24 cellular contexts compared by ENCODE assay signal in genomic region chr9:27183701-27184100, GRCh38.
DNase-seq lines count a peak whose midpoint lies in the region; ATAC-seq and TF ChIP-seq lines count a peak whose summit lies in the region.
"Had no signal": no experiment of that assay in that cellular context is flagged by ENCODE, and none has a peak within 500 bp of the region (broad histone marks: within the 10 kb centered on the region; RNA-seq: fewer than 3 reads in every experiment).

No MANE protein-coding gene starts in this region.

- intact Hi-C loops in upper lobe of right lung (cut with DNase I), result no loop called here

- H3F3A ChIP-seq in SK-N-SH (replicated peaks; ENCODE audit: insufficient read depth), result peaks cover 6% of the 10 kb centered on the region

- no peak overlapping the region for H3K4me3 Mint-ChIP-seq in WTC11
- no peak overlapping the region for H3K4me3 Mint-ChIP-seq in immature natural killer cell
- H3K4me3 Mint-ChIP-seq: activated naive CD8-positive, alpha-beta T cell treated with anti-CD3 and anti-CD28 coated beads, Interleukin-2, amount 50 U/mL, for 24 hours; activated T-helper 1 cell treated with anti-CD3 and anti-CD28 coated beads, Interleukin-12 subunit alpha, Interleukin-12 subunit beta, Interleukin-2, Interleukin-4 antibody, amounts not matched to agents 30 ng/mL and 10 ng/mL and 1 ng/mL, durations not matched to agents 14 hours and 24 hours and 36 hours; naive thymus-derived CD4-positive, alpha-beta T cell; T-helper 17 cell had no signal

- H3K4me2 ChIP-seq in SK-N-SH, result no peak overlapping the region

- H3K4me3 ChIP-seq in SK-N-SH (ENCODE audit: low read depth in 2 of 2, low read length in 1 of 2) (no peak overlapping the region), upper lobe of right lung (no peak overlapping the region)
- H3K4me3 ChIP-seq: gastrocnemius medialis, lung, tibial artery had no signal

- no peak for TF ChIP-seq EP300 in SK-N-SH (IDR thresholded peaks at IDR 0.05; ENCODE audit: borderline replicate concordance in 1 of 2, low read depth in 1 of 2, low read length in 1 of 2)

- H3K27me3 ChIP-seq in SK-N-SH (ENCODE audit: insufficient read depth) (no peaks in the 10 kb centered on the region), foreskin keratinocyte (no peaks in the 10 kb centered on the region), upper lobe of right lung (no peaks in the 10 kb centered on the region)
- H3K27me3 ChIP-seq: gastrocnemius medialis, tibial artery had no signal

- H3K9me3 ChIP-seq in SK-N-SH (no peaks in the 10 kb centered on the region), upper lobe of right lung (no peaks in the 10 kb centered on the region)
- H3K9me3 ChIP-seq: gastrocnemius medialis, tibial artery had no signal

- H3K36me3 ChIP-seq in SK-N-SH (replicated peaks in 1 of 2; ENCODE audit: control insufficient read depth in 1 of 2, insufficient read depth in 2 of 2, low read length in 1 of 2) (no peaks in the 10 kb centered on the region), upper lobe of right lung (no peaks in the 10 kb centered on the region)
- H3K36me3 ChIP-seq: gastrocnemius medialis, tibial artery had no signal

- peaks cover 0 to 11% of the 10 kb centered on the region in 2 experiments for H3K4me1 ChIP-seq in SK-N-SH (ENCODE audit: control insufficient read depth in 1 of 2, insufficient read depth in 2 of 2, low read depth in 1 of 2, low read length in 1 of 2)
- peaks cover 43% of the 10 kb centered on the region for H3K4me1 ChIP-seq in foreskin keratinocyte
- H3K4me1 ChIP-seq in upper lobe of right lung, result peaks cover 10% of the 10 kb centered on the region

- POLR2A ChIA-PET in SK-N-SH (lab: Yijun Ruan, JAX), result no interaction called here
- POLR2A ChIA-PET in WTC11 (lab: Charles Lee), result no interaction called here

- no peak for TF ChIP-seq CTCF in SK-N-SH (IDR thresholded peaks at IDR 0.05)
- no peak for TF ChIP-seq CTCF in WTC11 (IDR thresholded peaks at IDR 0.05)
- TF ChIP-seq CTCF in foreskin keratinocyte (conservative IDR thresholded peaks at IDR 0.05), result no peak
- no peak for TF ChIP-seq CTCF in upper lobe of right lung (IDR thresholded peaks at IDR 0.05)

- TF ChIP-seq RAD21 in SK-N-SH (IDR thresholded peaks at IDR 0.05; ENCODE audit: low read length), result no peak

- no peaks in the 10 kb centered on the region for H3K9me2 ChIP-seq in SK-N-SH

- 81% methylated on average over 5 of the region's 5 CpGs for WGBS in SK-N-SH (ENCODE audit: low lambda C conversion rate)

- H3K27me3 Mint-ChIP-seq in WTC11 (ENCODE audit: low read depth) (no peaks in the 10 kb centered on the region), immature natural killer cell (ENCODE audit: low read depth in 3 of 3) (no peaks in the 10 kb centered on the region)

- no peak overlapping the region for H2AFZ ChIP-seq in SK-N-SH (ENCODE audit: low read depth)

- H3K36me3 Mint-ChIP-seq in WTC11 (no peaks in the 10 kb centered on the region), immature natural killer cell (no peaks in the 10 kb centered on the region)
- H3K36me3 Mint-ChIP-seq: naive thymus-derived CD4-positive, alpha-beta T cell had no signal

- H3K9me3 Mint-ChIP-seq in WTC11 (no peaks in the 10 kb centered on the region), immature natural killer cell (peaks cover 0 to 8% (median 4%) of the 10 kb centered on the region in 6 donors)
- H3K9me3 Mint-ChIP-seq: activated naive CD8-positive, alpha-beta T cell treated with anti-CD3 and anti-CD28 coated beads, Interleukin-2, amount 50 U/mL, for 24 hours; activated T-helper 1 cell treated with anti-CD3 and anti-CD28 coated beads, Interleukin-12 subunit alpha, Interleukin-12 subunit beta, Interleukin-2, Interleukin-4 antibody, amounts not matched to agents 30 ng/mL and 10 ng/mL and 1 ng/mL, durations not matched to agents 14 hours and 24 hours and 36 hours had no signal

- H3K27ac Mint-ChIP-seq in WTC11, result 0 out of 2 replicates have a peak overlapping the region, but pooled peaks have one; percentile 52
- H3K27ac Mint-ChIP-seq in immature natural killer cell, result no peak overlapping the region
- H3K27ac Mint-ChIP-seq: activated naive CD8-positive, alpha-beta T cell treated with anti-CD3 and anti-CD28 coated beads, Interleukin-2, amount 50 U/mL, for 24 hours; activated T-helper 1 cell treated with anti-CD3 and anti-CD28 coated beads, Interleukin-12 subunit alpha, Interleukin-12 subunit beta, Interleukin-2, Interleukin-4 antibody, amounts not matched to agents 30 ng/mL and 10 ng/mL and 1 ng/mL, durations not matched to agents 14 hours and 24 hours and 36 hours; naive thymus-derived CD4-positive, alpha-beta T cell; T-helper 17 cell had no signal

- H3K27ac ChIP-seq in SK-N-SH (ENCODE audit: low read depth in 2 of 2, low read length in 1 of 2) (peak overlapping the region in 1 of 2 experiments; percentile 52; a peak in 1 of 4 replicates), foreskin keratinocyte (no peak overlapping the region), upper lobe of right lung (no peak overlapping the region)
- H3K27ac ChIP-seq: tibial artery had no signal

- CTCF ChIA-PET in SK-N-SH (lab: Yijun Ruan, JAX) (interaction anchor here (0.6 kb wide), 1 partner anchor 164 kb away, joined by 3 read pairs; no protein-coding TSS in a partner anchor), WTC11 (lab: Charles Lee) (no interaction called here)

- no peaks in the 10 kb centered on the region for H3K79me2 ChIP-seq in SK-N-SH (ENCODE audit: insufficient read depth)

- peak; percentile 66 for ATAC-seq in SK-N-SH treated with all-trans-retinoic acid at 6 μM for 48 hours
- no peak for ATAC-seq in WTC11
- peak; percentile 45 for ATAC-seq in foreskin keratinocyte
- peak; percentile 64 for ATAC-seq in upper lobe of right lung
- ATAC-seq: activated naive CD8-positive, alpha-beta T cell treated with anti-CD3 and anti-CD28 coated beads, Interleukin-2, amount 50 U/mL, for 24 hours; naive thymus-derived CD4-positive, alpha-beta T cell; Right ventricle myocardium inferior; T-helper 17 cell had no signal

- H3K9ac ChIP-seq in SK-N-SH, result no peak overlapping the region

- DNase-seq in SK-N-SH (no peak), WTC11 (ENCODE audit: low spot score) (no peak), foreskin keratinocyte (peak in 1 of 2 donors; percentile 54), upper lobe of right lung (no peak), immature natural killer cell (no peak), mesenteric fat pad (ENCODE audit: low spot score) (no peak)
- DNase-seq in activated effector memory CD4-positive, alpha-beta T cell treated with anti-CD3 and anti-CD28 coated beads, Interleukin-2, amount 50 U/mL, for 16 hours, result no peak
- DNase-seq: 8988T; activated CD4-positive, CD25-positive, alpha-beta regulatory T cell; activated naive CD8-positive, alpha-beta T cell treated with anti-CD3 and anti-CD28 coated beads, Interleukin-2, amount 50 U/mL, for 24 hours; central memory CD4-positive, alpha-beta T cell; DMS53; effector CD4-positive, alpha-beta T cell; gastrocnemius medialis; naive thymus-derived CD4-positive, alpha-beta T cell; NCI-H187 treated with DMSO at 0.1 percent for 48 hours; NCI-H446; NK-92 treated with Interleukin-12 subunit alpha and Interleukin-12 subunit beta, amount 100 ng/mL, for 24 hours; T-helper 17 cell; tibial artery had no signal

- no peaks in the 10 kb centered on the region for H4K20me1 ChIP-seq in SK-N-SH (ENCODE audit: insufficient read depth)

- H3K4me1 Mint-ChIP-seq in WTC11, result no peaks in the 10 kb centered on the region
- H3K4me1 Mint-ChIP-seq in immature natural killer cell, result no peaks in the 10 kb centered on the region
- H3K4me1 Mint-ChIP-seq: activated naive CD8-positive, alpha-beta T cell treated with anti-CD3 and anti-CD28 coated beads, Interleukin-2, amount 50 U/mL, for 24 hours; naive thymus-derived CD4-positive, alpha-beta T cell; T-helper 17 cell had no signal

TF ChIP-seq in SK-N-SH treated with all-trans-retinoic acid at 6 μM for 48 hours, 23 proteins besides CTCF, POLR2A, EP300 and RAD21 (continues in another document):
- TF ChIP-seq OSR1 (CRISPR knock-in tag; IDR thresholded peaks at IDR 0.05), result no peak

TF ChIP-seq in SK-N-SH, 30 proteins besides CTCF, POLR2A, EP300 and RAD21 (continues in another document):
- TF ChIP-seq USF2 (IDR thresholded peaks at IDR 0.05; ENCODE audit: borderline replicate concordance, low read depth, low read length), result no peak
- TF ChIP-seq NRF1 (IDR thresholded peaks at IDR 0.05; ENCODE audit: low read depth, low read length), result no peak
- TF ChIP-seq FOXM1 (IDR thresholded peaks at IDR 0.05; ENCODE audit: low read depth), result no peak
- TF ChIP-seq SIN3A (IDR thresholded peaks at IDR 0.05; ENCODE audit: borderline replicate concordance, low read depth, low read length), result no peak
- no peak for TF ChIP-seq CHD2 (IDR thresholded peaks at IDR 0.05; ENCODE audit: low read length, partially characterized antibody)
- TF ChIP-seq FOXJ3 (CRISPR knock-in tag; IDR thresholded peaks at IDR 0.05), result no peak
- no peak for TF ChIP-seq NFIC (IDR thresholded peaks at IDR 0.05; ENCODE audit: borderline replicate concordance)

TF ChIP-seq in WTC11, 78 proteins besides CTCF, POLR2A, EP300 and RAD21:
- TF ChIP-seq SP1 (CRISPR knock-in tag; conservative IDR thresholded peaks at IDR 0.05) (no peak), HMGXB4 (CRISPR knock-in tag; IDR thresholded peaks at IDR 0.05) (no peak), PRRX2 (CRISPR knock-in tag; IDR thresholded peaks at IDR 0.05) (no peak), FOXJ3 (CRISPR knock-in tag; IDR thresholded peaks at IDR 0.05; ENCODE audit: borderline replicate concordance) (no peak)
